8 cellular contexts compared by ENCODE assay signal in genomic region chr11:34358666-34359547, GRCh38. TPM values are rescaled to one million over a fixed set of nuclear protein-coding genes. Genes with fewer than 3 reads are reported as not detected.
A peak's percentile ranks its signal among the peaks of the same experiment; 100 is the strongest.
DNase-seq lines count a peak whose midpoint lies in the region; FAIRE-seq and TF ChIP-seq lines count a peak whose summit lies in the region.

No MANE protein-coding gene starts in this region.

- BruUV-seq in OCI-LY7 (replicated peaks; lab: Mats Ljungman, UMichigan), result no TSS peak

- H3K27ac ChIP-seq in HUES48 (ENCODE audit: low read depth, low read length) (peak overlapping the region; percentile 87), OCI-LY7 (ENCODE audit: low read depth, low read length, poor library complexity, severe bottlenecking) (no peak overlapping the region)

- intact Hi-C loops in OCI-LY7 (cut with micrococcal nuclease; ENCODE audit: unreplicated experiment), result loop anchor here (1.0 to 5.0 kb wide), 6 partner anchors 133 to 552 kb away; partner anchors contain the start of gene NAT10

- no peaks in the 10 kb centered on the region for H3K36me3 ChIP-seq in HUES48 (ENCODE audit: control insufficient read depth, insufficient read depth, low read length)
- no peaks in the 10 kb centered on the region for H3K36me3 ChIP-seq in OCI-LY7 (ENCODE audit: insufficient read depth, low read length)

- TF ChIP-seq CTCF in OCI-LY7 (conservative IDR thresholded peaks at IDR 0.05; ENCODE audit: low read length) (peak; percentile 100), epithelial cell of esophagus (IDR thresholded peaks at IDR 0.05; ENCODE audit: insufficient read depth, low read depth, low read length, missing control alignments) (peak; percentile 79)

- CTCF ChIA-PET in OCI-LY7 (lab: Charles Lee; ENCODE audit: unreplicated experiment), result interaction anchor here (0.5 to 0.6 kb wide), 2 partner anchors 176 to 191 kb away, joined by 3 to 4 read pairs; no protein-coding TSS in a partner anchor

- DNase-seq in ELR (ENCODE audit: low read depth) (peak; percentile 87), OCI-LY7 (ENCODE audit: low spot score) (peak; percentile 80), activated T-cell treated with anti-CD3 and anti-CD28 coated beads for 24 hours (ENCODE audit: low read depth) (peak; percentile 69), epithelial cell of esophagus (ENCODE audit: low read depth) (peak; percentile 67), middle frontal gyrus (ENCODE audit: extremely low spot score, low spot score) (peak; percentile 76), H54 (ENCODE audit: insufficient read length, low spot score) (no peak)
- peak; percentile 47 to 59 for DNase-seq in stimulated activated CD8-positive, alpha-beta memory T cell treated with anti-CD3 and anti-CD28 coated beads, Interleukin-2, amount 100 ng/mL, for 1 hour (ENCODE audit: low read depth in 2 of 2)

- FAIRE-seq in H54 (lab: Jason Lieb, UNC), result no peak

- H3K4me3 ChIP-seq in HUES48 (ENCODE audit: low read depth, low read length) (peak overlapping the region; percentile 66), OCI-LY7 (ENCODE audit: low read depth, low read length, poor library complexity, severe bottlenecking) (peak overlapping the region; percentile 68), epithelial cell of esophagus (ENCODE audit: low read length) (peak overlapping the region; percentile 50)

- H3K9me3 ChIP-seq in HUES48 (ENCODE audit: control insufficient read depth, insufficient read depth, low read length) (no peaks in the 10 kb centered on the region), OCI-LY7 (ENCODE audit: low read length) (no peaks in the 10 kb centered on the region)

- peaks cover 12% of the 10 kb centered on the region for H3K4me1 ChIP-seq in HUES48 (ENCODE audit: control insufficient read depth, insufficient read depth, low read length)
- H3K4me1 ChIP-seq in OCI-LY7 (ENCODE audit: insufficient read depth, low read length, poor library complexity, severe bottlenecking), result peaks cover 15% of the 10 kb centered on the region

- POLR2A ChIA-PET in OCI-LY7 (lab: Charles Lee), result no interaction called here

- H3K9ac ChIP-seq in HUES48 (ENCODE audit: low read depth, low read length), result peak overlapping the region; percentile 72

- peak overlapping the region; percentile 95 for H3K4me2 ChIP-seq in OCI-LY7 (ENCODE audit: low read length)

- TF ChIP-seq POLR2A in H54 (IDR thresholded peaks at IDR 0.05; ENCODE audit: low read depth, low read length), result no peak

- no peaks in the 10 kb centered on the region for H4K20me1 ChIP-seq in OCI-LY7 (ENCODE audit: insufficient read depth, low read length)

- no peaks in the 10 kb centered on the region for H3K9me2 ChIP-seq in OCI-LY7 (ENCODE audit: insufficient read depth, low read length)

- H3K27me3 ChIP-seq in HUES48 (ENCODE audit: control insufficient read depth, insufficient read depth, low read length), result peaks cover 37% of the 10 kb centered on the region

- H2AFZ ChIP-seq in OCI-LY7 (ENCODE audit: low read length), result peak overlapping the region; percentile 82

- H3K79me2 ChIP-seq in OCI-LY7 (ENCODE audit: insufficient read depth, low read depth, low read length), result no peaks in the 10 kb centered on the region

RNA-seq across cellular contexts. Expression of gene ABTB2, which starts 1.1 kb away (rescaled TPM):
- 0.09 and 0.36 TPM in 2 replicates for total RNA-seq in OCI-LY7 (2014; rRNA removed; shearing (Covaris generic))
- total RNA-seq in OCI-LY7 (2022), result 0.06 and 0.07 TPM in 2 replicates
